22 cellular contexts compared by ENCODE assay signal in the genomic region with DNA sequence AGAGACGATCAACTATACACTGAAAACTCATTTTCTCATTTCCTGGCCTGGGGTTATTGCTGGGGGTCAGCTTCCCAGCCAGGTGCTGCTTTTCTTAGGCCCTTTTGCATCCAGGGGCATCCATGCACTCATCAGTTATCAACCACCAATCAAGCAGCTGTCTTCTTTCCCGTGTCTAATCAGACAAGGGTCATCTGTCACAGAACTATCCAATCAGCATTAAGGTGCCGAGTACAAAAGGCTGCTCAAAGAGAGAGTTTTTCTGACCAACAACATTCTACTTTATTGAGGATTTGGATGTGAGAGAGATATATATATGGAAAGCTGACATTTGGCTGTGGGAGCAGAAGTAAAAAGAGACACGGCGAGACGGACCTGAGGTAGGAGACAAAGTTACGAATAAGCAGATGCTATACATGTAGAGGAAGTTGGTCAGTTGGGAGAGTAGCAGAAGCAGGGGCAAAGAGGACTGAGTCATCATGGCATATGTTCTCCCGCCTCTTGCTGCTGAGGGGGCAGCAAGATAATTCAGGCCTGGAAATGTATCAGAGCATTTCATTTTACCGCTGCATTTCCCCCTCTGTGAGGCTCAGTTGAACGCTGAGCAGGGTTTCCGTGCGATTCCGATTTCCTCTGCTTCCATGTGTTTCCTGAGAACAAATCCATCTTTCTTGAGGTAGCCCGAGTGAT.
A peak's percentile ranks its signal among the peaks of the same experiment; 100 is the strongest.
DNase-seq lines count a peak whose midpoint lies in the region; ATAC-seq, FAIRE-seq and TF ChIP-seq lines count a peak whose summit lies in the region.
"Had no signal": no experiment of that assay in that cellular context is flagged by ENCODE, and none has a peak within 500 bp of the region (broad histone marks: within the 10 kb centered on the region; RNA-seq: fewer than 3 reads in every experiment).

No MANE protein-coding gene starts in this region.

- FAIRE-seq in H54 (lab: Jason Lieb, UNC): no peak
- FAIRE-seq: GM12878, HepG2 had no signal

- no peak for TF ChIP-seq CTCF in SK-N-SH (IDR thresholded peaks at IDR 0.05)
- no peak for TF ChIP-seq CTCF in omental fat pad (IDR thresholded peaks at IDR 0.05)

- WGBS in SK-N-SH (ENCODE audit: low lambda C conversion rate): 90% methylated on average over 14 of the region's 14 CpGs

- H3K4me1 ChIP-seq in SK-N-SH (ENCODE audit: control insufficient read depth in 1 of 2, insufficient read depth in 2 of 2, low read depth in 1 of 2, low read length in 1 of 2): no peaks in the 10 kb centered on the region; a peak in 1 of 4 replicates

- no peaks in the 10 kb centered on the region for H3K9me2 ChIP-seq in SK-N-SH

- ATAC-seq in SK-N-SH treated with all-trans-retinoic acid at 6 μM for 48 hours: no peak
- no peak for ATAC-seq in omental fat pad (ENCODE audit: low FRiP score)
- no peak for ATAC-seq in GM18868 (IDR thresholded peaks at IDR 0.05; ENCODE audit: unreplicated experiment)
- ATAC-seq: GM12878, HepG2, Panc1 had no signal

- no peaks in the 10 kb centered on the region for H4K20me1 ChIP-seq in SK-N-SH (ENCODE audit: insufficient read depth)

- TF ChIP-seq POLR2A in H54 (IDR thresholded peaks at IDR 0.05; ENCODE audit: low read depth, low read length): no peak

- H3K79me2 ChIP-seq in SK-N-SH (ENCODE audit: insufficient read depth): no peaks in the 10 kb centered on the region

- H3F3A ChIP-seq in SK-N-SH (replicated peaks; ENCODE audit: insufficient read depth): no peaks in the 10 kb centered on the region

- TF ChIP-seq RAD21 in SK-N-SH (IDR thresholded peaks at IDR 0.05; ENCODE audit: low read length): no peak

- CTCF ChIA-PET in SK-N-SH (lab: Yijun Ruan, JAX): interaction anchor here (1.1 kb wide), 1 partner anchor 74 kb away, joined by 3 read pairs; no protein-coding TSS in a partner anchor

- H3K4me2 ChIP-seq in SK-N-SH: no peak overlapping the region

- DNase-seq in SK-N-SH (peak; percentile 17), SK-N-DZ (ENCODE audit: low spot score) (peak; percentile 27), hepatic stellate cell (ENCODE audit: low spot score) (peak; percentile 7), activated T-cell treated with anti-CD3 and anti-CD28 coated beads for 4 hours (no peak), omental fat pad (ENCODE audit: low spot score) (no peak), H54 (ENCODE audit: insufficient read length, low spot score) (no peak)
- DNase-seq: C1 segment of cervical spinal cord, DND-41, GDM1, H7, MM.1S, NCI-H1417 treated with DMSO at 0.1 percent for 48 hours, NCI-H2029, NCI-H2171, NCI-H446 treated with DMSO at 0.1 percent for 48 hours, NCI-H748 treated with DMSO at 0.1 percent for 48 hours, Right ventricle myocardium superior had no signal

- no peak overlapping the region for H3K27ac ChIP-seq in SK-N-SH (ENCODE audit: low read depth in 2 of 2, low read length in 1 of 2)

- POLR2A ChIA-PET in SK-N-SH (lab: Yijun Ruan, JAX): no interaction called here

- H3K9ac ChIP-seq in SK-N-SH: no peak overlapping the region

- TF ChIP-seq EP300 in SK-N-SH (IDR thresholded peaks at IDR 0.05; ENCODE audit: borderline replicate concordance in 1 of 2, low read depth in 1 of 2, low read length in 1 of 2): no peak

- H3K4me3 ChIP-seq in SK-N-SH (ENCODE audit: low read depth in 2 of 2, low read length in 1 of 2): no peak overlapping the region
- H3K4me3 ChIP-seq: GM12878 had no signal

- H3K9me3 ChIP-seq in SK-N-SH: no peaks in the 10 kb centered on the region

- no peaks in the 10 kb centered on the region for H3K27me3 ChIP-seq in SK-N-SH (ENCODE audit: insufficient read depth)

- H3K36me3 ChIP-seq in SK-N-SH (replicated peaks in 1 of 2; ENCODE audit: control insufficient read depth in 1 of 2, insufficient read depth in 2 of 2, low read length in 1 of 2): no peaks in the 10 kb centered on the region

- no peak overlapping the region for H2AFZ ChIP-seq in SK-N-SH (ENCODE audit: low read depth)

TF ChIP-seq in SK-N-SH, 30 proteins besides CTCF, POLR2A, EP300 and RAD21 (continues in another document):
- TF ChIP-seq MXI1 (IDR thresholded peaks at IDR 0.05; ENCODE audit: low read depth, low read length): no peak
- TF ChIP-seq RFX5 (IDR thresholded peaks at IDR 0.05; ENCODE audit: low read length): no peak
- TF ChIP-seq GABPA (IDR thresholded peaks at IDR 0.05; ENCODE audit: low read depth): no peak
- no peak for TF ChIP-seq SMC3 (IDR thresholded peaks at IDR 0.05; ENCODE audit: low read depth, low read length)
- no peak for TF ChIP-seq MEF2A (IDR thresholded peaks at IDR 0.05; ENCODE audit: borderline replicate concordance, low read depth)
- TF ChIP-seq, protein P1, sequence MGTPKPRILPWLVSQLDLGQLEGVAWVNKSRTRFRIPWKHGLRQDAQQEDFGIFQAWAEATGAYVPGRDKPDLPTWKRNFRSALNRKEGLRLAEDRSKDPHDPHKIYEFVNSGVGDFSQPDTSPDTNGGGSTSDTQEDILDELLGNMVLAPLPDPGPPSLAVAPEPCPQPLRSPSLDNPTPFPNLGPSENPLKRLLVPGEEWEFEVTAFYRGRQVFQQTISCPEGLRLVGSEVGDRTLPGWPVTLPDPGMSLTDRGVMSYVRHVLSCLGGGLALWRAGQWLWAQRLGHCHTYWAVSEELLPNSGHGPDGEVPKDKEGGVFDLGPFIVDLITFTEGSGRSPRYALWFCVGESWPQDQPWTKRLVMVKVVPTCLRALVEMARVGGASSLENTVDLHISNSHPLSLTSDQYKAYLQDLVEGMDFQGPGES (IDR thresholded peaks at IDR 0.05; ENCODE audit: low read depth, low read length): no peak
- TF ChIP-seq, protein P2, sequence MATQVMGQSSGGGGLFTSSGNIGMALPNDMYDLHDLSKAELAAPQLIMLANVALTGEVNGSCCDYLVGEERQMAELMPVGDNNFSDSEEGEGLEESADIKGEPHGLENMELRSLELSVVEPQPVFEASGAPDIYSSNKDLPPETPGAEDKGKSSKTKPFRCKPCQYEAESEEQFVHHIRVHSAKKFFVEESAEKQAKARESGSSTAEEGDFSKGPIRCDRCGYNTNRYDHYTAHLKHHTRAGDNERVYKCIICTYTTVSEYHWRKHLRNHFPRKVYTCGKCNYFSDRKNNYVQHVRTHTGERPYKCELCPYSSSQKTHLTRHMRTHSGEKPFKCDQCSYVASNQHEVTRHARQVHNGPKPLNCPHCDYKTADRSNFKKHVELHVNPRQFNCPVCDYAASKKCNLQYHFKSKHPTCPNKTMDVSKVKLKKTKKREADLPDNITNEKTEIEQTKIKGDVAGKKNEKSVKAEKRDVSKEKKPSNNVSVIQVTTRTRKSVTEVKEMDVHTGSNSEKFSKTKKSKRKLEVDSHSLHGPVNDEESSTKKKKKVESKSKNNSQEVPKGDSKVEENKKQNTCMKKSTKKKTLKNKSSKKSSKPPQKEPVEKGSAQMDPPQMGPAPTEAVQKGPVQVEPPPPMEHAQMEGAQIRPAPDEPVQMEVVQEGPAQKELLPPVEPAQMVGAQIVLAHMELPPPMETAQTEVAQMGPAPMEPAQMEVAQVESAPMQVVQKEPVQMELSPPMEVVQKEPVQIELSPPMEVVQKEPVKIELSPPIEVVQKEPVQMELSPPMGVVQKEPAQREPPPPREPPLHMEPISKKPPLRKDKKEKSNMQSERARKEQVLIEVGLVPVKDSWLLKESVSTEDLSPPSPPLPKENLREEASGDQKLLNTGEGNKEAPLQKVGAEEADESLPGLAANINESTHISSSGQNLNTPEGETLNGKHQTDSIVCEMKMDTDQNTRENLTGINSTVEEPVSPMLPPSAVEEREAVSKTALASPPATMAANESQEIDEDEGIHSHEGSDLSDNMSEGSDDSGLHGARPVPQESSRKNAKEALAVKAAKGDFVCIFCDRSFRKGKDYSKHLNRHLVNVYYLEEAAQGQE (IDR thresholded peaks at IDR 0.05; ENCODE audit: low read depth, low read length): no peak

TF ChIP-seq in SK-N-SH treated with all-trans-retinoic acid at 6 μM for 48 hours, 23 proteins besides CTCF, POLR2A, EP300 and RAD21 (continues in another document):
- TF ChIP-seq ARNTL (CRISPR knock-in tag; IDR thresholded peaks at IDR 0.05; ENCODE audit: borderline replicate concordance, low read depth): no peak
- TF ChIP-seq, protein P3, sequence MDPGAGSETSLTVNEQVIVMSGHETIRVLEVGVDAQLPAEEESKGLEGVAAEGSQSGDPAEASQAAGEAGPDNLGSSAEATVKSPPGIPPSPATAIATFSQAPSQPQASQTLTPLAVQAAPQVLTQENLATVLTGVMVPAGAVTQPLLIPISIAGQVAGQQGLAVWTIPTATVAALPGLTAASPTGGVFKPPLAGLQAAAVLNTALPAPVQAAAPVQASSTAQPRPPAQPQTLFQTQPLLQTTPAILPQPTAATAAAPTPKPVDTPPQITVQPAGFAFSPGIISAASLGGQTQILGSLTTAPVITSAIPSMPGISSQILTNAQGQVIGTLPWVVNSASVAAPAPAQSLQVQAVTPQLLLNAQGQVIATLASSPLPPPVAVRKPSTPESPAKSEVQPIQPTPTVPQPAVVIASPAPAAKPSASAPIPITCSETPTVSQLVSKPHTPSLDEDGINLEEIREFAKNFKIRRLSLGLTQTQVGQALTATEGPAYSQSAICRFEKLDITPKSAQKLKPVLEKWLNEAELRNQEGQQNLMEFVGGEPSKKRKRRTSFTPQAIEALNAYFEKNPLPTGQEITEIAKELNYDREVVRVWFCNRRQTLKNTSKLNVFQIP (CRISPR knock-in tag; IDR thresholded peaks at IDR 0.05; ENCODE audit: borderline replicate concordance, low read depth): no peak
- no peak for TF ChIP-seq ZFP3 (CRISPR knock-in tag; IDR thresholded peaks at IDR 0.05)
- no peak for TF ChIP-seq PPARA (CRISPR knock-in tag; IDR thresholded peaks at IDR 0.05; ENCODE audit: borderline replicate concordance)
- TF ChIP-seq ZFP30 (CRISPR knock-in tag; IDR thresholded peaks at IDR 0.05): no peak
- no peak for TF ChIP-seq BACH2 (CRISPR knock-in tag; IDR thresholded peaks at IDR 0.05; ENCODE audit: borderline replicate concordance)
- TF ChIP-seq CSDC2 (CRISPR knock-in tag; IDR thresholded peaks at IDR 0.05): no peak
- no peak for TF ChIP-seq RARB (CRISPR knock-in tag; IDR thresholded peaks at IDR 0.05)
- no peak for TF ChIP-seq ISL1 (CRISPR knock-in tag; IDR thresholded peaks at IDR 0.05)
- no peak for TF ChIP-seq ESRRG (CRISPR knock-in tag; IDR thresholded peaks at IDR 0.05)
- no peak for TF ChIP-seq SNAI2 (CRISPR knock-in tag; IDR thresholded peaks at IDR 0.05)
- TF ChIP-seq, protein P4, sequence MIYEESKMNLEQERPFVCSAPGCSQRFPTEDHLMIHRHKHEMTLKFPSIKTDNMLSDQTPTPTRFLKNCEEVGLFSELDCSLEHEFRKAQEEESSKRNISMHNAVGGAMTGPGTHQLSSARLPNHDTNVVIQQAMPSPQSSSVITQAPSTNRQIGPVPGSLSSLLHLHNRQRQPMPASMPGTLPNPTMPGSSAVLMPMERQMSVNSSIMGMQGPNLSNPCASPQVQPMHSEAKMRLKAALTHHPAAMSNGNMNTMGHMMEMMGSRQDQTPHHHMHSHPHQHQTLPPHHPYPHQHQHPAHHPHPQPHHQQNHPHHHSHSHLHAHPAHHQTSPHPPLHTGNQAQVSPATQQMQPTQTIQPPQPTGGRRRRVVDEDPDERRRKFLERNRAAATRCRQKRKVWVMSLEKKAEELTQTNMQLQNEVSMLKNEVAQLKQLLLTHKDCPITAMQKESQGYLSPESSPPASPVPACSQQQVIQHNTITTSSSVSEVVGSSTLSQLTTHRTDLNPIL (CRISPR knock-in tag; IDR thresholded peaks at IDR 0.05; ENCODE audit: low read depth): no peak
- TF ChIP-seq GLIS3 (CRISPR knock-in tag; IDR thresholded peaks at IDR 0.05): no peak
- no peak for TF ChIP-seq ZC3H10 (CRISPR knock-in tag; IDR thresholded peaks at IDR 0.05)

Comparison
In these comparisons a context has a peak if more than half of its experiments do, and no peak if none do; other contexts are left out.
1. DNase-seq: peak in SK-N-SH (single experiment), SK-N-DZ (single experiment) and hepatic stellate cell (single experiment); none in activated T-cell treated with anti-CD3 and anti-CD28 coated beads for 4 hours (single experiment), omental fat pad (single experiment) and H54 (single experiment).